In genomic region chr1:93180723-93181613, GRCh38 we compare ENCODE assay signal across 8 cellular contexts. TPM values are rescaled to one million over a fixed set of nuclear protein-coding genes. Genes with fewer than 3 reads are reported as not detected.
DNase-seq lines count a peak whose midpoint lies in the region; ATAC-seq and TF ChIP-seq lines count a peak whose summit lies in the region.

Gene CCDC18 (plus strand): TSS chr1:93180724. CDS start chr1:93183362, 2,638 bp downstream.

- no peaks in the 10 kb centered on the region for H3K9me2 ChIP-seq in OCI-LY7 (ENCODE audit: insufficient read depth, low read length)

- H3K79me2 ChIP-seq in OCI-LY7 (ENCODE audit: insufficient read depth, low read depth, low read length): peaks cover 89% of the 10 kb centered on the region

- H3K4me2 ChIP-seq in OCI-LY7 (ENCODE audit: low read length): peak within 1 kb of the TSS; percentile 88

- peak; percentile 11 for ATAC-seq in HG02870 (IDR thresholded peaks at IDR 0.05; ENCODE audit: unreplicated experiment)

- peak within 1 kb of the TSS; percentile 53 for H2AFZ ChIP-seq in OCI-LY7 (ENCODE audit: low read length)

- no peak for TF ChIP-seq CTCF in OCI-LY7 (conservative IDR thresholded peaks at IDR 0.05; ENCODE audit: low read length)

- peaks cover 26% of the 10 kb centered on the region for H4K20me1 ChIP-seq in OCI-LY7 (ENCODE audit: insufficient read depth, low read length)

- peak; percentile 31 for DNase-seq in activated T-cell treated with anti-CD3 and anti-CD28 coated beads for 4 hours
- DNase-seq in activated T-cell treated with anti-CD3 and anti-CD28 coated beads, Interleukin-2, amount 50 U/mL, for 1 hour: no peak
- peak; percentile 79 for DNase-seq in OCI-LY7 (ENCODE audit: low spot score)
- DNase-seq in activated naive CD4-positive, alpha-beta T cell treated with anti-CD3 and anti-CD28 coated beads, Interleukin-2, amount 50 U/mL, for 16 hours: peak; percentile 62
- DNase-seq in stimulated activated CD4-positive, alpha-beta T cell treated with anti-CD3 and anti-CD28 coated beads, Interleukin-2, amount 100 ng/mL, for 48 hours: peak; percentile 40
- DNase-seq in foreskin melanocyte: no peak

- H3K27me3 ChIP-seq in iPS-18a (ENCODE audit: control insufficient read depth, insufficient read depth, low read length): no peaks in the 10 kb centered on the region

- CTCF ChIA-PET in OCI-LY7 (lab: Charles Lee; ENCODE audit: unreplicated experiment): no interaction called here

- H3K9me3 ChIP-seq in OCI-LY7 (ENCODE audit: low read length) (no peaks in the 10 kb centered on the region), iPS-18a (ENCODE audit: control insufficient read depth, low read depth, low read length) (no peaks in the 10 kb centered on the region)

- H3K36me3 ChIP-seq in OCI-LY7 (ENCODE audit: insufficient read depth, low read length): peaks cover 60% of the 10 kb centered on the region
- no peaks in the 10 kb centered on the region for H3K36me3 ChIP-seq in iPS-18a (ENCODE audit: control insufficient read depth, low read depth, low read length)

- TSS peak; percentile 67 for BruUV-seq in OCI-LY7 (replicated peaks; lab: Mats Ljungman, UMichigan)

- H3K9ac ChIP-seq in iPS-18a (ENCODE audit: low read length): peak within 1 kb of the TSS; percentile 94

- intact Hi-C loops in OCI-LY7 (cut with micrococcal nuclease; ENCODE audit: unreplicated experiment): loop anchor here (5.0 to 10.0 kb wide), 4 partner anchors 159 to 346 kb away; partner anchors contain the start of genes DR1 and RPL5

- peak within 1 kb of the TSS; percentile 79 for H3K4me3 ChIP-seq in OCI-LY7 (ENCODE audit: low read depth, low read length, poor library complexity, severe bottlenecking)
- H3K4me3 ChIP-seq in iPS-18a (ENCODE audit: low read length): peak within 1 kb of the TSS; percentile 96

- H3K27ac ChIP-seq in OCI-LY7 (ENCODE audit: low read depth, low read length, poor library complexity, severe bottlenecking): peak within 1 kb of the TSS; percentile 90
- peak within 1 kb of the TSS; percentile 75 for H3K27ac ChIP-seq in iPS-18a (ENCODE audit: low read length)

- POLR2A ChIA-PET in OCI-LY7 (lab: Charles Lee): interaction anchor here (0.7 to 1.8 kb wide), 3 partner anchors 26 to 180 kb away, joined by 3 to 8 read pairs (median 6); no protein-coding TSS in a partner anchor

- H3K4me1 ChIP-seq in OCI-LY7 (ENCODE audit: insufficient read depth, low read length, poor library complexity, severe bottlenecking) (peaks cover 56% of the 10 kb centered on the region), iPS-18a (ENCODE audit: control insufficient read depth, low read depth, low read length) (no peaks in the 10 kb centered on the region)

RNA-seq across cellular contexts. Expression of gene CCDC18, which starts in this region (rescaled TPM):
- 46.5 and 49.1 TPM in 2 replicates for total RNA-seq in OCI-LY7 (2014; rRNA removed; shearing (Covaris generic))
- 59.0 and 67.9 TPM in 2 replicates for total RNA-seq in OCI-LY7 (2022)

Comparison
In these comparisons a context has a peak if more than half of its experiments do, and no peak if none do; other contexts are left out.
1. DNase-seq: peak in activated T-cell treated with anti-CD3 and anti-CD28 coated beads for 4 hours (single experiment), OCI-LY7 (single experiment), activated naive CD4-positive, alpha-beta T cell treated with anti-CD3 and anti-CD28 coated beads, Interleukin-2, amount 50 U/mL, for 16 hours (single experiment) and stimulated activated CD4-positive, alpha-beta T cell treated with anti-CD3 and anti-CD28 coated beads, Interleukin-2, amount 100 ng/mL, for 48 hours (2 of 2); none in activated T-cell treated with anti-CD3 and anti-CD28 coated beads, Interleukin-2, amount 50 U/mL, for 1 hour (single experiment) and foreskin melanocyte (single experiment).